Comparison of ENCODE assay signal across 29 cellular contexts in the genomic region with DNA sequence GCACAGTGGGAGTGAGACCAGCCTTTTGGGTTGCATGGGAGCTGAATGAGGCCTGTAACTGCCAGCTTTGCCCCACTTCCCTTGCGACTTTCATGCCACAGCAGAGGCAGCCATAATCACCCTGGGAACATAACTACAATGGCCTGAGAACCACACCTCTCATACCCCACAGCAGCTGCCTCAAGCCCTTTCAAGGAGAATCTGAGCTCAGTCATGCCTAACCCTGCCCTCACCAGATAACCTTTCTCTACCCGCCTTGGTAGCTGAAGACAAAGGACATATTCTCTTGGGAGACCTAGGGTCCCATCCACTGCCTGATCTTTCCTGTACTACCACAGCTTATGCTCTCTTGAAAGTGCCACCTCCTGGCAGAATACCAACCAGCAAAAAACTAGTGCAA.
"Had no signal": no experiment of that assay in that cellular context is flagged by ENCODE, and none has a peak within 500 bp of the region (broad histone marks: within the 10 kb centered on the region; RNA-seq: fewer than 3 reads in every experiment).

No MANE protein-coding gene starts in this region.

- H3K27ac Mint-ChIP-seq: activated B cell treated with CpG ODN at 0.5 μM for 24 hours; activated CD4-positive, alpha-beta T cell treated with anti-CD3 and anti-CD28 coated beads for 36 hours; activated naive CD4-positive, alpha-beta T cell treated with anti-CD3 and anti-CD28 coated beads for 36 hours; activated naive CD8-positive, alpha-beta T cell treated with anti-CD3 and anti-CD28 coated beads, Interleukin-2, amount 10 ng/mL, durations not matched to agents 7 days and 5 days; effector memory CD8-positive, alpha-beta T cell; memory B cell; nephron; stimulated activated memory B cell treated with anti-CD40 and anti-IgM and Interleukin-4, amounts not matched to agents 10 μg/mL and 1 μg/mL and 100 μg/mL, for 72 hours had no signal

- ATAC-seq: activated CD4-positive, alpha-beta T cell treated with anti-CD3 and anti-CD28 coated beads for 36 hours; effector memory CD8-positive, alpha-beta T cell; gastroesophageal sphincter; left colon; sciatic nerve; stimulated activated memory B cell treated with anti-CD40 and anti-IgM and Interleukin-4, amounts not matched to agents 10 μg/mL and 1 μg/mL and 100 μg/mL, for 72 hours had no signal

- H3K36me3 Mint-ChIP-seq: activated naive CD8-positive, alpha-beta T cell treated with anti-CD3 and anti-CD28 coated beads, Interleukin-2, amount 10 ng/mL, durations not matched to agents 7 days and 5 days; memory B cell; stimulated activated memory B cell treated with anti-CD40 and anti-IgM and Interleukin-4, amounts not matched to agents 10 μg/mL and 1 μg/mL and 100 μg/mL, for 72 hours had no signal

- H3K4me1 ChIP-seq: breast epithelium, colonic mucosa, esophagus squamous epithelium, gastroesophageal sphincter, stomach, suprapubic skin, transverse colon had no signal

- H3K4me1 Mint-ChIP-seq: activated B cell treated with CpG ODN at 0.5 μM for 24 hours; activated CD4-positive, alpha-beta T cell treated with anti-CD3 and anti-CD28 coated beads for 36 hours; activated naive CD8-positive, alpha-beta T cell treated with anti-CD3 and anti-CD28 coated beads, Interleukin-2, amount 10 ng/mL, durations not matched to agents 7 days and 5 days; memory B cell; nephron; stimulated activated memory B cell treated with anti-CD40 and anti-IgM and Interleukin-4, amounts not matched to agents 10 μg/mL and 1 μg/mL and 100 μg/mL, for 72 hours had no signal

- H3K36me3 ChIP-seq: breast epithelium, colonic mucosa, esophagus squamous epithelium, gastroesophageal sphincter, stomach, suprapubic skin, transverse colon had no signal

- H3K9me3 ChIP-seq: breast epithelium, colonic mucosa, esophagus squamous epithelium, gastroesophageal sphincter, suprapubic skin, transverse colon had no signal

- DNase-seq: activated B cell treated with CpG ODN at 0.5 μM for 24 hours; activated CD4-positive, alpha-beta T cell treated with anti-CD3 and anti-CD28 coated beads for 36 hours; activated CD4-positive, alpha-beta T cell treated with anti-CD3 and anti-CD28 coated beads, Interleukin-2, amount 50 U/mL, for 48 hours; activated CD8-positive, alpha-beta memory T cell treated with anti-CD3 and anti-CD28 coated beads, Interleukin-2, amount 50 U/mL, for 48 hours; activated effector memory CD4-positive, alpha-beta T cell treated with Interleukin-2 at 50 U/mL for 16 hours; activated naive CD4-positive, alpha-beta T cell treated with anti-CD3 and anti-CD28 coated beads for 36 hours; activated naive CD8-positive, alpha-beta T cell treated with anti-CD3 and anti-CD28 coated beads, Interleukin-2, amount 10 ng/mL, durations not matched to agents 7 days and 5 days; activated T-cell treated with anti-CD3 and anti-CD28 coated beads, Interleukin-2, amount 50 U/mL, for 48 hours; amniotic stem cell; colonic mucosa; dorsolateral prefrontal cortex; effector memory CD8-positive, alpha-beta T cell; esophagus squamous epithelium; head of caudate nucleus; left colon; occipital lobe; posterior cingulate gyrus; small intestine; stimulated activated CD4-positive, alpha-beta T cell treated with anti-CD3 and anti-CD28 coated beads, Interleukin-15, amount 100 ng/mL, for 24 hours; stomach; T-helper 9 cell; transverse colon had no signal

- H3K4me3 ChIP-seq: breast epithelium, colonic mucosa, dorsolateral prefrontal cortex, esophagus squamous epithelium, gastroesophageal sphincter, stomach, suprapubic skin, transverse colon had no signal

- H3K27me3 Mint-ChIP-seq: activated B cell treated with CpG ODN at 0.5 μM for 24 hours; activated CD4-positive, alpha-beta T cell treated with anti-CD3 and anti-CD28 coated beads for 36 hours; activated naive CD8-positive, alpha-beta T cell treated with anti-CD3 and anti-CD28 coated beads, Interleukin-2, amount 10 ng/mL, durations not matched to agents 7 days and 5 days; effector memory CD8-positive, alpha-beta T cell; memory B cell; stimulated activated memory B cell treated with anti-CD40 and anti-IgM and Interleukin-4, amounts not matched to agents 10 μg/mL and 1 μg/mL and 100 μg/mL, for 72 hours had no signal

- H3K27me3 ChIP-seq: breast epithelium, colonic mucosa, esophagus squamous epithelium, gastroesophageal sphincter, stomach, suprapubic skin, transverse colon had no signal

- H3K9me3 Mint-ChIP-seq: activated B cell treated with CpG ODN at 0.5 μM for 24 hours; stimulated activated memory B cell treated with anti-CD40 and anti-IgM and Interleukin-4, amounts not matched to agents 10 μg/mL and 1 μg/mL and 100 μg/mL, for 72 hours had no signal

- H3K27ac ChIP-seq: breast epithelium, colonic mucosa, dorsolateral prefrontal cortex, esophagus squamous epithelium, gastroesophageal sphincter, stomach, suprapubic skin, transverse colon had no signal

- H3K4me3 Mint-ChIP-seq: activated B cell treated with CpG ODN at 0.5 μM for 24 hours; activated CD4-positive, alpha-beta T cell treated with anti-CD3 and anti-CD28 coated beads for 36 hours; activated naive CD4-positive, alpha-beta T cell treated with anti-CD3 and anti-CD28 coated beads for 36 hours; activated naive CD8-positive, alpha-beta T cell treated with anti-CD3 and anti-CD28 coated beads, Interleukin-2, amount 10 ng/mL, durations not matched to agents 7 days and 5 days; effector memory CD8-positive, alpha-beta T cell; memory B cell; nephron; stimulated activated memory B cell treated with anti-CD40 and anti-IgM and Interleukin-4, amounts not matched to agents 10 μg/mL and 1 μg/mL and 100 μg/mL, for 72 hours had no signal
